ENCODE assay signal across 8 cellular contexts in genomic region chr5:95958308-95959014, GRCh38. TPM values are rescaled to one million over a fixed set of nuclear protein-coding genes. Genes with fewer than 3 reads are reported as not detected.
DNase-seq lines count a peak whose midpoint lies in the region; ATAC-seq and TF ChIP-seq lines count a peak whose summit lies in the region.

No MANE protein-coding gene starts in this region.

- peak overlapping the region in 4 of 5 experiments; percentile 86 to 99 (median 88) for H3K4me3 Mint-ChIP-seq in brain

- H3K4me1 ChIP-seq in mesendoderm (ENCODE audit: control insufficient read depth, low read depth, low read length), result peaks cover 19% of the 10 kb centered on the region

- H3K4me3 ChIP-seq in HL-60 (replicated peaks; ENCODE audit: insufficient read depth, low read length) (peak overlapping the region; percentile 4; the same call in 1 of the 2 replicates), mesendoderm (ENCODE audit: low read length) (no peak overlapping the region)

- H3K18ac ChIP-seq in mesendoderm (ENCODE audit: low read length), result no peak overlapping the region

- peaks cover 20% of the 10 kb centered on the region for H3K79me1 ChIP-seq in mesendoderm (ENCODE audit: low read length)

- no peak for ATAC-seq in HG03457 (IDR thresholded peaks at IDR 0.05; ENCODE audit: unreplicated experiment)
- ATAC-seq in HG02571 (IDR thresholded peaks at IDR 0.05; ENCODE audit: unreplicated experiment), result no peak

- no peak overlapping the region for H2BK120ac ChIP-seq in mesendoderm (ENCODE audit: low read depth, low read length)

- DNase-seq in AG20443 (ENCODE audit: low spot score) (peak; percentile 26), HL-60 (ENCODE audit: low read depth in 1 of 2, low spot score in 1 of 2) (no peak), mesendoderm (peak; percentile 46), dermis blood vessel endothelial cell (no peak), AML-193 (lab: John Stamatoyannopoulos, UW) (no peak)

- H3K4me2 ChIP-seq in mesendoderm (ENCODE audit: low read length), result peak overlapping the region; percentile 3

- H2BK5ac ChIP-seq in mesendoderm (ENCODE audit: low read length), result no peak overlapping the region

- no peak overlapping the region for H3K4ac ChIP-seq in mesendoderm (ENCODE audit: low read depth, low read length)

- WGBS in mesendoderm (ENCODE audit: extremely low coverage, insufficient coverage, low lambda C conversion rate), result no CpG with 5 or more reads among the region's 3 CpGs

- H2BK15ac ChIP-seq in mesendoderm (replicated peaks; ENCODE audit: low read depth), result no peak overlapping the region

- H3K23ac ChIP-seq in mesendoderm (ENCODE audit: low read length), result no peak overlapping the region

- H3K56ac ChIP-seq in mesendoderm (ENCODE audit: low read length), result no peak overlapping the region

- H3K9me3 Mint-ChIP-seq in brain, result no peaks in the 10 kb centered on the region

- no peak overlapping the region for H4K8ac ChIP-seq in mesendoderm (ENCODE audit: low read depth, low read length)

- TF ChIP-seq CTCF in HL-60 (IDR thresholded peaks at IDR 0.05; ENCODE audit: insufficient read depth, low read length), result no peak
- no peak for TF ChIP-seq CTCF in brain (conservative IDR thresholded peaks at IDR 0.05)

- H3K27ac ChIP-seq in HL-60 (replicated peaks) (no peak overlapping the region), mesendoderm (ENCODE audit: low read depth, low read length) (no peak overlapping the region)

- H3K36me3 ChIP-seq in mesendoderm (ENCODE audit: control insufficient read depth, insufficient read depth, low read length), result no peaks in the 10 kb centered on the region

- no peaks in the 10 kb centered on the region for H3K36me3 Mint-ChIP-seq in brain

- no peak overlapping the region for H2AK5ac ChIP-seq in mesendoderm (ENCODE audit: low read length)

- H3K27me3 Mint-ChIP-seq in brain, result peaks cover 18% of the 10 kb centered on the region

- H3K27ac Mint-ChIP-seq in brain, result no peak overlapping the region

- peaks cover 50% of the 10 kb centered on the region for H3K79me2 ChIP-seq in mesendoderm (ENCODE audit: control insufficient read depth, insufficient read depth, low read length)

- no peak overlapping the region for H3K9ac ChIP-seq in mesendoderm (ENCODE audit: low read length)

- H4K5ac ChIP-seq in mesendoderm (ENCODE audit: low read length), result no peak overlapping the region

- peaks cover 47% of the 10 kb centered on the region for H3K4me1 Mint-ChIP-seq in brain

- H3K27me3 ChIP-seq in HL-60 (ENCODE audit: insufficient read depth, poor library complexity, severe bottlenecking), result no peaks in the 10 kb centered on the region
- no peaks in the 10 kb centered on the region for H3K27me3 ChIP-seq in mesendoderm (ENCODE audit: insufficient read depth, low read length, poor library complexity)

RNA-seq across cellular contexts. Expression of gene ELL2, which starts 3.2 kb away (rescaled TPM):
- polyA plus RNA-seq in brain (ENCODE audit: insufficient read depth, low read depth, low replicate concordance), result 4.8 TPM
- 43.9 TPM for polyA plus RNA-seq in mesendoderm (2013, experiment 1 of 2)
- polyA plus RNA-seq in mesendoderm (2013, experiment 2 of 2), result 43.6 TPM
- total RNA-seq in dermis blood vessel endothelial cell, result 7.8 and 8.7 TPM in 2 replicates

Comparison
In these comparisons a context has a peak if more than half of its experiments do, and no peak if none do; other contexts are left out.
1. DNase-seq: peak in AG20443 (single experiment) and mesendoderm (single experiment); none in HL-60 (0 of 2), dermis blood vessel endothelial cell (single experiment) and AML-193 (0 of 2).